ENCODE assay signal across 8 cellular contexts in genomic region chr15:40694706-40695468, GRCh38. TPM values are rescaled to one million over a fixed set of nuclear protein-coding genes. Genes with fewer than 3 reads are reported as not detected.
A peak's percentile ranks its signal among the peaks of the same experiment; 100 is the strongest.
DNase-seq lines count a peak whose midpoint lies in the region; ATAC-seq and TF ChIP-seq lines count a peak whose summit lies in the region.

Gene RAD51 (plus strand): TSS chr15:40695174. CDS start chr15:40698759, 3,585 bp downstream.

- no peaks in the 10 kb centered on the region for H3K27me3 Mint-ChIP-seq in CD4-positive, alpha-beta T cell
- H3K27me3 Mint-ChIP-seq in activated CD4-positive, alpha-beta memory T cell treated with anti-CD3 and anti-CD28 coated beads for 36 hours: no peaks in the 10 kb centered on the region

- ATAC-seq in CD4-positive, alpha-beta T cell (ENCODE audit: poor library complexity): peak; percentile 91
- peak; percentile 86 for ATAC-seq in GM19452 (IDR thresholded peaks at IDR 0.05; ENCODE audit: unreplicated experiment)
- peak; percentile 97 to 98 (median 97) for ATAC-seq in right lobe of liver

- H3K36me3 Mint-ChIP-seq in CD4-positive, alpha-beta T cell (ENCODE audit: low read depth): peaks cover 22% of the 10 kb centered on the region
- H3K36me3 Mint-ChIP-seq in activated CD4-positive, alpha-beta memory T cell treated with anti-CD3 and anti-CD28 coated beads for 36 hours: peaks cover 36% of the 10 kb centered on the region

- H3K4me3 ChIP-seq in dorsolateral prefrontal cortex: peak within 1 kb of the TSS; percentile 63 to 99 (median 91)
- H3K4me3 ChIP-seq in right lobe of liver: peak within 1 kb of the TSS; percentile 67 to 95 (median 86)

- peak within 1 kb of the TSS; percentile 98 for H3K27ac Mint-ChIP-seq in CD4-positive, alpha-beta T cell
- H3K27ac Mint-ChIP-seq in activated CD4-positive, alpha-beta memory T cell treated with anti-CD3 and anti-CD28 coated beads for 36 hours: peak within 1 kb of the TSS; percentile 98

- H3K9me3 ChIP-seq in CD4-positive, alpha-beta T cell (ENCODE audit: control insufficient read depth, low read length): no peaks in the 10 kb centered on the region
- H3K9me3 ChIP-seq in right lobe of liver: no peaks in the 10 kb centered on the region

- H3K9me3 Mint-ChIP-seq in CD4-positive, alpha-beta T cell: no peaks in the 10 kb centered on the region
- H3K9me3 Mint-ChIP-seq in activated CD4-positive, alpha-beta memory T cell treated with anti-CD3 and anti-CD28 coated beads for 36 hours: no peaks in the 10 kb centered on the region

- H3K4me1 ChIP-seq in right lobe of liver: peaks cover 0 to 11% (median 3%) of the 10 kb centered on the region in 4 donors

- TF ChIP-seq CTCF in CD4-positive, alpha-beta T cell (IDR thresholded peaks at IDR 0.05): no peak
- TF ChIP-seq CTCF in dorsolateral prefrontal cortex (IDR thresholded peaks at IDR 0.05 in 54 of 56, conservative IDR thresholded peaks at IDR 0.05 in 2 of 56; ENCODE audit: low read depth in 1 of 56, partially characterized antibody in 56 of 56): peak in 11 of 56 donors; percentile 8 to 31 (median 14)
- no peak for TF ChIP-seq CTCF in right lobe of liver (IDR thresholded peaks at IDR 0.05)

- peak within 1 kb of the TSS; percentile 97 for H3K4me3 Mint-ChIP-seq in CD4-positive, alpha-beta T cell
- H3K4me3 Mint-ChIP-seq in activated CD4-positive, alpha-beta memory T cell treated with anti-CD3 and anti-CD28 coated beads for 36 hours: peak within 1 kb of the TSS; percentile 91

- under 1% methylated on average over 63 of the region's 80 CpGs for WGBS in right lobe of liver (ENCODE audit: insufficient coverage, low coverage, low lambda C conversion rate, missing lambda C conversion rate)

- no peaks in the 10 kb centered on the region for H3K36me3 ChIP-seq in right lobe of liver

- peaks cover 21% of the 10 kb centered on the region for H3K4me1 Mint-ChIP-seq in CD4-positive, alpha-beta T cell (ENCODE audit: low read depth)
- H3K4me1 Mint-ChIP-seq in activated CD4-positive, alpha-beta memory T cell treated with anti-CD3 and anti-CD28 coated beads for 36 hours (ENCODE audit: low read depth): peaks cover 27% of the 10 kb centered on the region

- intact Hi-C loops in CD4-positive, alpha-beta T cell (cut with DNase I, micrococcal nuclease): loop anchor here (1.0 to 10.0 kb wide), 7 partner anchors 60 to 720 kb away; partner anchors contain the start of genes RMDN3 (in 2 of the 2), C15orf62 (in 1 of the 2), CCDC32 (in 1 of the 2) and DNAJC17 (in 1 of the 2)
- intact Hi-C loops in activated CD4-positive, alpha-beta memory T cell treated with anti-CD3 and anti-CD28 coated beads for 36 hours (cut with micrococcal nuclease): loop anchor here (1.0 to 10.0 kb wide), 8 partner anchors 16 to 290 kb away; partner anchors contain the start of genes CCDC32, DNAJC17, IVD and RMDN3
- intact Hi-C loops in dorsolateral prefrontal cortex (cut with DNase I) (loop anchor here (1.0 to 5.0 kb wide), 5 partner anchors 52 to 200 kb away; partner anchors contain the start of genes VPS18 (in 2 of the 2), DNAJC17 (in 1 of the 2), RPUSD2 (in 1 of the 2) and ZFYVE19 (in 1 of the 2)), right lobe of liver (cut with DNase I) (no loop called here)

- POLR2A ChIA-PET in CD4-positive, alpha-beta T cell (lab: Charles Lee): interaction anchor here (0.6 to 2.6 kb wide), 37 partner anchors 9 to 1881 kb away, joined by 3 to 25 read pairs (median 4); partner anchors contain the start of genes BAHD1, C15orf62, CCDC32 and DNAJC17
- POLR2A ChIA-PET in activated CD4-positive, alpha-beta memory T cell treated with anti-CD3 and anti-CD28 coated beads for 36 hours (lab: Charles Lee): interaction anchor here (0.6 to 2.5 kb wide), 20 partner anchors 10 to 534 kb away, joined by 3 to 18 read pairs (median 4); partner anchors contain the start of genes BUB1B, C15orf62, DNAJC17 and GCHFR

- CTCF ChIA-PET in CD4-positive, alpha-beta T cell (lab: Charles Lee): interaction anchor here (1.0 to 3.3 kb wide), 7 partner anchors 49 to 199 kb away, joined by 3 to 10 read pairs (median 6); partner anchors contain the start of genes GCHFR and VPS18
- CTCF ChIA-PET in activated CD4-positive, alpha-beta memory T cell treated with anti-CD3 and anti-CD28 coated beads for 36 hours (lab: Charles Lee): interaction anchor here (0.8 to 2.4 kb wide), 16 partner anchors 10 to 536 kb away, joined by 3 to 17 read pairs (median 6); partner anchors contain the start of genes CHP1, RHOV and VPS18

- DNase-seq in CD4-positive, alpha-beta T cell: peak; percentile 87 to 94 (median 90)
- DNase-seq in HK-2 (ENCODE audit: unreplicated experiment) (peak; percentile 84), NCI-H82 treated with DMSO at 0.1 percent for 48 hours (lab: John Stamatoyannopoulos, UW; ENCODE audit: unreplicated experiment) (peak; percentile 72), dorsolateral prefrontal cortex (peak; percentile 77 to 94 (median 92)), right lobe of liver (peak; percentile 95 to 97 (median 95))
- DNase-seq in activated CD4-positive, alpha-beta memory T cell treated with anti-CD3 and anti-CD28 coated beads for 36 hours: peak; percentile 96
- DNase-seq in stimulated activated CD4-positive, alpha-beta T cell treated with anti-CD3 and anti-CD28 coated beads, Interleukin-4, amount 100 ng/mL, for 24 hours: peak; percentile 94

- peak within 1 kb of the TSS; percentile 94 for H3K27ac ChIP-seq in CD4-positive, alpha-beta T cell (ENCODE audit: low read depth, low read length)
- H3K27ac ChIP-seq in dorsolateral prefrontal cortex (peak within 1 kb of the TSS; percentile 90 to 100 (median 99)), right lobe of liver (peak within 1 kb of the TSS; percentile 87 to 99 (median 99))

- peak; percentile 65 for TF ChIP-seq POLR2A in right lobe of liver (IDR thresholded peaks at IDR 0.05)

- H3K27me3 ChIP-seq in CD4-positive, alpha-beta T cell (ENCODE audit: control insufficient read depth, insufficient read depth, low read length): no peaks in the 10 kb centered on the region
- H3K27me3 ChIP-seq in dorsolateral prefrontal cortex: no peaks in the 10 kb centered on the region
- no peaks in the 10 kb centered on the region for H3K27me3 ChIP-seq in right lobe of liver

RNA-seq across cellular contexts. Expression of gene RAD51, which starts in this region (rescaled TPM):
- total RNA-seq in CD4-positive, alpha-beta T cell: 1 to 10 TPM in 1 of 2 experiments, under 1 TPM in 1; 0.64 to 1.5 TPM
- 10 to 100 TPM; 67.1 to 70.0 TPM for total RNA-seq in activated CD4-positive, alpha-beta memory T cell treated with anti-CD3 and anti-CD28 coated beads for 36 hours
- total RNA-seq in dorsolateral prefrontal cortex (1 to 10 TPM in 35 of 120 experiments, under 1 TPM in 50, not detected in 35; 0.23 to 3.8 (median 0.87) TPM), right lobe of liver (1 to 10 TPM in 2 of 6 experiments, under 1 TPM in 2, not detected in 2; 0.66 to 1.7 (median 1.1) TPM)

Comparison
In these comparisons a context has a peak if more than half of its experiments do, and no peak if none do; other contexts are left out.
1. Peak in every context shown above with its lines: DNase-seq, ATAC-seq, H3K4me3 ChIP-seq and H3K27ac ChIP-seq.
2. RNA of gene RAD51 (total RNA-seq): 67.1 to 70.0 TPM in activated CD4-positive, alpha-beta memory T cell treated with anti-CD3 and anti-CD28 coated beads for 36 hours; 0.64 to 1.5 TPM in CD4-positive, alpha-beta T cell, 0.66 to 1.7 TPM in right lobe of liver and 0.23 to 3.8 TPM in dorsolateral prefrontal cortex; every median in the first group is over 10 times any median in the second.
3. intact Hi-C loops: an anchor here in CD4-positive, alpha-beta T cell (1.0 to 10.0 kb wide), activated CD4-positive, alpha-beta memory T cell treated with anti-CD3 and anti-CD28 coated beads for 36 hours (1.0 to 10.0 kb wide) and dorsolateral prefrontal cortex (1.0 to 5.0 kb wide); none called in right lobe of liver.